Comparison of ENCODE assay signal across 38 cellular contexts in genomic region chr2:240884745-240885144, GRCh38. TPM values are rescaled to one million over a fixed set of nuclear protein-coding genes. Genes with fewer than 3 reads are reported as not detected.
"Had no signal": no experiment of that assay in that cellular context is flagged by ENCODE, and none has a peak within 500 bp of the region (broad histone marks: within the 10 kb centered on the region; RNA-seq: fewer than 3 reads in every experiment).

No MANE protein-coding gene starts in this region.

- H3K9me3 ChIP-seq: adrenal gland, ascending aorta, body of pancreas, breast epithelium had no signal

- FAIRE-seq: astrocyte had no signal

- ATAC-seq: activated naive CD4-positive, alpha-beta T cell treated with anti-CD3 and anti-CD28 coated beads, Interleukin-2, amount 50 U/mL, for 72 hours; activated naive CD8-positive, alpha-beta T cell treated with anti-CD3 and anti-CD28 coated beads, Interleukin-2, amount 50 U/mL, for 24 hours; activated T-cell treated with anti-CD3 and anti-CD28 coated beads, Interleukin-2, amount 50 U/mL, for 4 hours; activated T-cell treated with anti-CD3 and anti-CD28 coated beads, Interleukin-2, amount 50 U/mL, for 72 hours; activated T-helper 17 cell treated with anti-CD3 and anti-CD28 coated beads, Interleukin-2, amount 50 U/mL, for 72 hours; body of pancreas had no signal

- DNase-seq: activated effector memory CD4-positive, alpha-beta T cell treated with anti-CD3 and anti-CD28 coated beads, Interleukin-2, amount 50 U/mL, for 16 hours; activated effector memory CD4-positive, alpha-beta T cell treated with Interleukin-2 at 50 U/mL for 16 hours; activated gamma-delta T cell; activated gamma-delta T cell treated with Interleukin-2 at 50 U/mL for 16 hours; activated naive CD4-positive, alpha-beta T cell; activated naive CD4-positive, alpha-beta T cell treated with anti-CD3 and anti-CD28 coated beads for 36 hours; activated naive CD4-positive, alpha-beta T cell treated with anti-CD3 and anti-CD28 coated beads, Interleukin-2, amount 10 ng/mL, durations not matched to agents 7 days and 5 days; activated naive CD4-positive, alpha-beta T cell treated with anti-CD3 and anti-CD28 coated beads, Interleukin-2, amount 50 U/mL, for 16 hours; activated naive CD4-positive, alpha-beta T cell treated with Interleukin-2 at 50 U/mL for 16 hours; activated naive CD8-positive, alpha-beta T cell treated with anti-CD3 and anti-CD28 coated beads for 36 hours; activated naive CD8-positive, alpha-beta T cell treated with anti-CD3 and anti-CD28 coated beads, Interleukin-2, amount 10 ng/mL, durations not matched to agents 7 days and 5 days; activated naive CD8-positive, alpha-beta T cell treated with anti-CD3 and anti-CD28 coated beads, Interleukin-2, amount 50 U/mL, for 24 hours; activated T-cell treated with anti-CD3 and anti-CD28 coated beads, Interleukin-2, amount 50 U/mL, for 24 hours; activated T-cell treated with anti-CD3 and anti-CD28 coated beads, Interleukin-2, amount 50 U/mL, for 4 hours; activated T-cell treated with anti-CD3 and anti-CD28 coated beads, Interleukin-2, amount 50 U/mL, for 48 hours; activated T-cell treated with anti-CD3 and anti-CD28 coated beads, Interleukin-2, amount 50 U/mL, for 72 hours; adrenal gland; amniotic stem cell; amygdala; anterior cingulate cortex; aorta; brain microvascular endothelial cell; caudate nucleus; central memory CD4-positive, alpha-beta T cell; cerebellar nuclear complex had no signal

- H3K27me3 ChIP-seq: adrenal gland, ascending aorta, body of pancreas, brain microvascular endothelial cell, breast epithelium, cardiac muscle cell had no signal

- H3K36me3 ChIP-seq: adrenal gland, ascending aorta, brain microvascular endothelial cell, breast epithelium, cardiac muscle cell had no signal

- H3K27ac ChIP-seq: adrenal gland, ascending aorta, body of pancreas, brain microvascular endothelial cell, breast epithelium, cardiac muscle cell had no signal

- H3K4me3 ChIP-seq: adrenal gland, ascending aorta, body of pancreas, breast epithelium, cardiac muscle cell had no signal

- H3K4me1 ChIP-seq: adrenal gland, ascending aorta, body of pancreas, breast epithelium had no signal

RNA-seq across cellular contexts. Expression of gene MAB21L4, which starts 11.2 kb away (rescaled TPM):
- total RNA-seq: activated naive CD4-positive, alpha-beta T cell treated with anti-CD3 and anti-CD28 coated beads for 36 hours; activated naive CD4-positive, alpha-beta T cell treated with anti-CD3 and anti-CD28 coated beads, Interleukin-2, amount 50 U/mL, for 72 hours; activated naive CD8-positive, alpha-beta T cell treated with anti-CD3 and anti-CD28 coated beads for 36 hours; activated naive CD8-positive, alpha-beta T cell treated with anti-CD3 and anti-CD28 coated beads, Interleukin-2, amount 10 ng/mL, durations not matched to agents 7 days and 5 days; activated T-cell treated with anti-CD3 and anti-CD28 coated beads, Interleukin-2, amount 50 U/mL, for 4 hours; activated T-cell treated with anti-CD3 and anti-CD28 coated beads, Interleukin-2, amount 50 U/mL, for 72 hours; activated T-helper 1 cell treated with anti-CD3 and anti-CD28 coated beads, Interleukin-12 subunit alpha, Interleukin-12 subunit beta, Interleukin-2, Interleukin-4 antibody, amounts not matched to agents 30 ng/mL and 10 ng/mL and 1 ng/mL, durations not matched to agents 14 hours and 24 hours and 36 hours; activated T-helper 17 cell treated with anti-CD3 and anti-CD28 coated beads, Interleukin-2, amount 50 U/mL, for 72 hours; activated T-helper 2 cell treated with anti-CD3 and anti-CD28 coated beads, Interferon-gamma antibody, Interleukin-2, Interleukin-4, amounts not matched to agents 10 μg/mL and 5 μg/mL and 100 μg/mL, durations not matched to agents 14 hours and 24 hours and 36 hours; adrenal gland; aorta; ascending aorta; cardiac muscle cell; cardiac septum; cerebellum; chondrocyte had no signal
- polyA plus RNA-seq: cardiac muscle cell had no signal

RNA-seq across cellular contexts. Expression of gene AGXT, which starts 16.1 kb away (rescaled TPM):
- total RNA-seq: activated naive CD4-positive, alpha-beta T cell treated with anti-CD3 and anti-CD28 coated beads for 36 hours; activated naive CD4-positive, alpha-beta T cell treated with anti-CD3 and anti-CD28 coated beads, Interleukin-2, amount 50 U/mL, for 72 hours; activated naive CD8-positive, alpha-beta T cell treated with anti-CD3 and anti-CD28 coated beads for 36 hours; activated naive CD8-positive, alpha-beta T cell treated with anti-CD3 and anti-CD28 coated beads, Interleukin-2, amount 10 ng/mL, durations not matched to agents 7 days and 5 days; activated T-cell treated with anti-CD3 and anti-CD28 coated beads, Interleukin-2, amount 50 U/mL, for 72 hours; activated T-helper 1 cell treated with anti-CD3 and anti-CD28 coated beads, Interleukin-12 subunit alpha, Interleukin-12 subunit beta, Interleukin-2, Interleukin-4 antibody, amounts not matched to agents 30 ng/mL and 10 ng/mL and 1 ng/mL, durations not matched to agents 14 hours and 24 hours and 36 hours; activated T-helper 17 cell treated with anti-CD3 and anti-CD28 coated beads, Interleukin-2, amount 50 U/mL, for 72 hours; activated T-helper 2 cell treated with anti-CD3 and anti-CD28 coated beads, Interferon-gamma antibody, Interleukin-2, Interleukin-4, amounts not matched to agents 10 μg/mL and 5 μg/mL and 100 μg/mL, durations not matched to agents 14 hours and 24 hours and 36 hours; aorta; ascending aorta; astrocyte; bronchial epithelial cell; cardiac septum; cerebellum; chondrocyte had no signal
- polyA plus RNA-seq: aorta had no signal

RNA-seq across cellular contexts. Expression of gene CROCC2, which starts 21.4 kb away (rescaled TPM):
- total RNA-seq: activated naive CD4-positive, alpha-beta T cell treated with anti-CD3 and anti-CD28 coated beads for 36 hours; activated naive CD4-positive, alpha-beta T cell treated with anti-CD3 and anti-CD28 coated beads, Interleukin-2, amount 50 U/mL, for 72 hours; activated naive CD8-positive, alpha-beta T cell treated with anti-CD3 and anti-CD28 coated beads for 36 hours; activated naive CD8-positive, alpha-beta T cell treated with anti-CD3 and anti-CD28 coated beads, Interleukin-2, amount 10 ng/mL, durations not matched to agents 7 days and 5 days; activated T-cell treated with anti-CD3 and anti-CD28 coated beads, Interleukin-2, amount 50 U/mL, for 4 hours; activated T-cell treated with anti-CD3 and anti-CD28 coated beads, Interleukin-2, amount 50 U/mL, for 72 hours; activated T-helper 1 cell treated with anti-CD3 and anti-CD28 coated beads, Interleukin-12 subunit alpha, Interleukin-12 subunit beta, Interleukin-2, Interleukin-4 antibody, amounts not matched to agents 30 ng/mL and 10 ng/mL and 1 ng/mL, durations not matched to agents 14 hours and 24 hours and 36 hours; activated T-helper 17 cell treated with anti-CD3 and anti-CD28 coated beads, Interleukin-2, amount 50 U/mL, for 72 hours; activated T-helper 2 cell treated with anti-CD3 and anti-CD28 coated beads, Interferon-gamma antibody, Interleukin-2, Interleukin-4, amounts not matched to agents 10 μg/mL and 5 μg/mL and 100 μg/mL, durations not matched to agents 14 hours and 24 hours and 36 hours; astrocyte; bronchial epithelial cell; cardiac muscle cell; cardiac septum; cerebellum; chondrocyte had no signal
- polyA plus RNA-seq: aorta, cardiac muscle cell had no signal
